Comparison of ENCODE assay signal across 15 cellular contexts in genomic region chr1:89685461-89685860, GRCh38.
"Had no signal": no experiment of that assay in that cellular context is flagged by ENCODE, and none has a peak within 500 bp of the region (broad histone marks: within the 10 kb centered on the region; RNA-seq: fewer than 3 reads in every experiment).

No MANE protein-coding gene starts in this region.

- H3K4me1 ChIP-seq: adrenal gland, body of pancreas, neural progenitor cell, pancreas had no signal

- H3K9ac ChIP-seq: neural progenitor cell had no signal

- H3K4me3 Mint-ChIP-seq: activated CD8-positive, alpha-beta memory T cell treated with anti-CD3 and anti-CD28 coated beads, Interleukin-2, amount 10 ng/mL, durations not matched to agents 7 days and 5 days; neural progenitor cell had no signal

- H3K27me3 Mint-ChIP-seq: activated CD8-positive, alpha-beta memory T cell treated with anti-CD3 and anti-CD28 coated beads, Interleukin-2, amount 10 ng/mL, durations not matched to agents 7 days and 5 days had no signal

- H3K27ac ChIP-seq: adrenal gland, body of pancreas, neural progenitor cell, pancreas, thoracic aorta, VCaP had no signal

- DNase-seq: activated CD4-positive, alpha-beta T cell treated with anti-CD3 and anti-CD28 coated beads for 48 hours; activated CD8-positive, alpha-beta memory T cell treated with anti-CD3 and anti-CD28 coated beads, Interleukin-2, amount 10 ng/mL, durations not matched to agents 7 days and 5 days; adrenal gland; body of pancreas; central memory CD4-positive, alpha-beta T cell; effector memory CD4-positive, alpha-beta T cell; hippocampal formation; kidney glomerular epithelial cell; pancreas; SHP77; stimulated activated CD4-positive, alpha-beta T cell treated with anti-CD3 and anti-CD28 coated beads, Interleukin-2, amount 100 ng/mL, for 48 hours; stimulated activated naive CD8-positive, alpha-beta T cell treated with anti-CD3 and anti-CD28 coated beads, Interleukin-15, Interleukin-2, amounts not matched to agents 100 U/mL and 50 U/mL, for 24 hours had no signal

- H3K4me2 ChIP-seq: neural progenitor cell had no signal

- H3K27ac Mint-ChIP-seq: activated CD8-positive, alpha-beta memory T cell treated with anti-CD3 and anti-CD28 coated beads, Interleukin-2, amount 10 ng/mL, durations not matched to agents 7 days and 5 days; neural progenitor cell had no signal

- H3K36me3 ChIP-seq: neural progenitor cell, pancreas, thoracic aorta had no signal

- ATAC-seq: activated CD8-positive, alpha-beta memory T cell treated with anti-CD3 and anti-CD28 coated beads, Interleukin-2, amount 10 ng/mL, durations not matched to agents 7 days and 5 days; body of pancreas; pancreas; stimulated activated naive CD8-positive, alpha-beta T cell treated with anti-CD3 and anti-CD28 coated beads, Interleukin-15, Interleukin-2, amounts not matched to agents 100 U/mL and 50 U/mL, for 24 hours had no signal

- H3K27me3 ChIP-seq: adrenal gland, body of pancreas, neural progenitor cell, pancreas had no signal

- H3K4me3 ChIP-seq: adrenal gland, body of pancreas, neural progenitor cell, pancreas, thoracic aorta had no signal

- H3K9me3 ChIP-seq: adrenal gland, body of pancreas, pancreas, thoracic aorta had no signal
